ENCODE assay signal across 9 cellular contexts in genomic region chr10:62992145-62992721, GRCh38.
DNase-seq lines count a peak whose midpoint lies in the region; ATAC-seq and TF ChIP-seq lines count a peak whose summit lies in the region.
"Had no signal": no experiment of that assay in that cellular context is flagged by ENCODE, and none has a peak within 500 bp of the region (broad histone marks: within the 10 kb centered on the region; RNA-seq: fewer than 3 reads in every experiment).

No MANE protein-coding gene starts in this region.

- TF ChIP-seq CTCF in fibroblast of the aortic adventitia (IDR thresholded peaks at IDR 0.05; ENCODE audit: insufficient read depth, low read length), result no peak
- TF ChIP-seq CTCF in CD8-positive, alpha-beta T cell (IDR thresholded peaks at IDR 0.05), result no peak

- no peaks in the 10 kb centered on the region for H3K9me3 ChIP-seq in CD8-positive, alpha-beta T cell (ENCODE audit: low read length)

- peak; percentile 15 for ATAC-seq in stimulated activated naive CD8-positive, alpha-beta T cell treated with anti-CD3 and anti-CD28 coated beads, Interleukin-15, Interleukin-2, amounts not matched to agents 100 U/mL and 50 U/mL, for 24 hours
- no peak for ATAC-seq in stimulated activated naive CD8-positive, alpha-beta T cell treated with anti-CD3 and anti-CD28 coated beads, Interleukin-15, amount 100 ng/mL, for 72 hours
- peak; percentile 70 for ATAC-seq in HG03439 (IDR thresholded peaks at IDR 0.05; ENCODE audit: unreplicated experiment)
- ATAC-seq in CD8-positive, alpha-beta T cell, result no peak
- ATAC-seq: Panc1 had no signal

- no peak overlapping the region for H3K27ac Mint-ChIP-seq in stimulated activated naive CD8-positive, alpha-beta T cell treated with anti-CD3 and anti-CD28 coated beads, Interleukin-15, amount 100 ng/mL, for 72 hours
- H3K27ac Mint-ChIP-seq in CD8-positive, alpha-beta T cell, result no peak overlapping the region

- peaks cover 9% of the 10 kb centered on the region for H3K27me3 Mint-ChIP-seq in stimulated activated naive CD8-positive, alpha-beta T cell treated with anti-CD3 and anti-CD28 coated beads, Interleukin-15, amount 100 ng/mL, for 72 hours
- H3K27me3 Mint-ChIP-seq in CD8-positive, alpha-beta T cell (ENCODE audit: low read depth), result peaks cover 7% of the 10 kb centered on the region

- no peaks in the 10 kb centered on the region for H3K36me3 ChIP-seq in CD8-positive, alpha-beta T cell (ENCODE audit: insufficient read depth, low read length)

- no peaks in the 10 kb centered on the region for H3K27me3 ChIP-seq in CD8-positive, alpha-beta T cell (ENCODE audit: insufficient read depth, low read length)

- CTCF ChIA-PET in CD8-positive, alpha-beta T cell (lab: Charles Lee), result interaction anchor here (1.5 kb wide), 1 partner anchor 382 kb away, joined by 4 read pairs; no protein-coding TSS in a partner anchor

- no peak for TF ChIP-seq POLR2A in erythroblast (IDR thresholded peaks at IDR 0.05; ENCODE audit: low read length)

- no peak overlapping the region for H3K4me3 ChIP-seq in fibroblast of the aortic adventitia (ENCODE audit: low read depth, low read length)
- H3K4me3 ChIP-seq in CD8-positive, alpha-beta T cell (ENCODE audit: low read depth, low read length), result no peak overlapping the region

- no peak overlapping the region for H3K27ac ChIP-seq in CD8-positive, alpha-beta T cell (ENCODE audit: low read depth, low read length)

- POLR2A ChIA-PET in CD8-positive, alpha-beta T cell (lab: Charles Lee), result no interaction called here

- H3K36me3 Mint-ChIP-seq in CD8-positive, alpha-beta T cell, result no peaks in the 10 kb centered on the region

- peak overlapping the region in 1 of 2 donors; percentile 54 for H3K4me3 Mint-ChIP-seq in stimulated activated naive CD8-positive, alpha-beta T cell treated with anti-CD3 and anti-CD28 coated beads, Interleukin-15, amount 100 ng/mL, for 72 hours
- H3K4me3 Mint-ChIP-seq in CD8-positive, alpha-beta T cell, result no peak overlapping the region

- peaks cover 30% of the 10 kb centered on the region for H3K4me1 Mint-ChIP-seq in stimulated activated naive CD8-positive, alpha-beta T cell treated with anti-CD3 and anti-CD28 coated beads, Interleukin-15, amount 100 ng/mL, for 72 hours
- H3K4me1 Mint-ChIP-seq in CD8-positive, alpha-beta T cell (ENCODE audit: low read depth), result peaks cover 5% of the 10 kb centered on the region

- intact Hi-C loops in CD8-positive, alpha-beta T cell (cut with DNase I, micrococcal nuclease), result no loop called here

- peak; percentile 25 for DNase-seq in stimulated activated naive CD8-positive, alpha-beta T cell treated with anti-CD3 and anti-CD28 coated beads, Interleukin-15, Interleukin-2, amounts not matched to agents 100 U/mL and 50 U/mL, for 24 hours
- no peak for DNase-seq in stimulated activated naive CD8-positive, alpha-beta T cell treated with anti-CD3 and anti-CD28 coated beads, Interleukin-15, amount 100 ng/mL, for 72 hours
- DNase-seq in fibroblast of the aortic adventitia (ENCODE audit: low read depth), result peak; percentile 70
- DNase-seq in DMS153 (lab: John Stamatoyannopoulos, UW), result no peak
- no peak for DNase-seq in SKM-1 (lab: John Stamatoyannopoulos, UW; ENCODE audit: unreplicated experiment)
- DNase-seq in CD8-positive, alpha-beta T cell, result no peak
- no peak for DNase-seq in erythroblast (lab: John Stamatoyannopoulos, UW)

- peaks cover 0 to 5% of the 10 kb centered on the region in 2 donors for H3K9me3 Mint-ChIP-seq in stimulated activated naive CD8-positive, alpha-beta T cell treated with anti-CD3 and anti-CD28 coated beads, Interleukin-15, amount 100 ng/mL, for 72 hours
- no peaks in the 10 kb centered on the region for H3K9me3 Mint-ChIP-seq in CD8-positive, alpha-beta T cell

- H3K4me1 ChIP-seq in CD8-positive, alpha-beta T cell (ENCODE audit: insufficient read depth, low read length), result no peaks in the 10 kb centered on the region

Comparison
In these comparisons a context has a peak if more than half of its experiments do, and no peak if none do; other contexts are left out.
1. ATAC-seq: peak in stimulated activated naive CD8-positive, alpha-beta T cell treated with anti-CD3 and anti-CD28 coated beads, Interleukin-15, Interleukin-2, amounts not matched to agents 100 U/mL and 50 U/mL, for 24 hours (single experiment) and HG03439 (single experiment); none in stimulated activated naive CD8-positive, alpha-beta T cell treated with anti-CD3 and anti-CD28 coated beads, Interleukin-15, amount 100 ng/mL, for 72 hours (single experiment) and CD8-positive, alpha-beta T cell (single experiment).
2. DNase-seq: peak in stimulated activated naive CD8-positive, alpha-beta T cell treated with anti-CD3 and anti-CD28 coated beads, Interleukin-15, Interleukin-2, amounts not matched to agents 100 U/mL and 50 U/mL, for 24 hours (single experiment) and fibroblast of the aortic adventitia (single experiment); none in stimulated activated naive CD8-positive, alpha-beta T cell treated with anti-CD3 and anti-CD28 coated beads, Interleukin-15, amount 100 ng/mL, for 72 hours (0 of 2), DMS153 (single experiment), SKM-1 (single experiment), CD8-positive, alpha-beta T cell (0 of 7) and erythroblast (0 of 2).